ENCODE assay signal across 17 cellular contexts in genomic region chr12:40953076-40953475, GRCh38.
"Had no signal": no experiment of that assay in that cellular context is flagged by ENCODE, and none has a peak within 500 bp of the region (broad histone marks: within the 10 kb centered on the region; RNA-seq: fewer than 3 reads in every experiment).

No MANE protein-coding gene starts in this region.

- H3K36me3 Mint-ChIP-seq: activated naive CD8-positive, alpha-beta T cell treated with anti-CD3 and anti-CD28 coated beads for 36 hours; naive B cell; stimulated activated effector memory CD8-positive, alpha-beta T cell treated with anti-CD3 and anti-CD28 coated beads, Interleukin-12 subunit alpha, Interleukin-12 subunit beta, amount 100 ng/mL, for 72 hours had no signal

- DNase-seq: activated B cell treated with CpG ODN at 0.5 μM for 24 hours; activated CD4-positive, alpha-beta T cell treated with anti-CD3 and anti-CD28 coated beads, Interleukin-2, amount 10 ng/mL, durations not matched to agents 7 days and 5 days; activated naive CD8-positive, alpha-beta T cell treated with anti-CD3 and anti-CD28 coated beads for 36 hours; aorta; caudate nucleus; cortex of kidney; effector CD8-positive, alpha-beta T cell; mammary epithelial cell; naive B cell; pancreas; sigmoid colon; stimulated activated CD4-positive, alpha-beta T cell treated with anti-CD3 and anti-CD28 coated beads, Interleukin-12 subunit alpha, Interleukin-12 subunit beta, amount 100 ng/mL, for 4 hours; stimulated activated CD4-positive, alpha-beta T cell treated with anti-CD3 and anti-CD28 coated beads, Interleukin-2, amount 100 ng/mL, for 24 hours had no signal

- H3K36me3 ChIP-seq: pancreas, sigmoid colon, tibial nerve, vagina had no signal

- H3K27ac ChIP-seq: hepatocyte, pancreas, sigmoid colon, tibial nerve, vagina had no signal

- H3K27ac Mint-ChIP-seq: activated B cell treated with CpG ODN at 0.5 μM for 24 hours; activated CD4-positive, alpha-beta T cell treated with anti-CD3 and anti-CD28 coated beads, Interleukin-2, amount 10 ng/mL, durations not matched to agents 7 days and 5 days; activated naive CD8-positive, alpha-beta T cell treated with anti-CD3 and anti-CD28 coated beads for 36 hours; naive B cell; stimulated activated effector memory CD8-positive, alpha-beta T cell treated with anti-CD3 and anti-CD28 coated beads, Interleukin-12 subunit alpha, Interleukin-12 subunit beta, amount 100 ng/mL, for 72 hours had no signal

- H3K9me3 ChIP-seq: pancreas, sigmoid colon, tibial nerve, vagina had no signal

- H3K4me3 Mint-ChIP-seq: activated B cell treated with CpG ODN at 0.5 μM for 24 hours; activated CD4-positive, alpha-beta T cell treated with anti-CD3 and anti-CD28 coated beads, Interleukin-2, amount 10 ng/mL, durations not matched to agents 7 days and 5 days; activated naive CD8-positive, alpha-beta T cell treated with anti-CD3 and anti-CD28 coated beads for 36 hours; naive B cell; stimulated activated effector memory CD8-positive, alpha-beta T cell treated with anti-CD3 and anti-CD28 coated beads, Interleukin-12 subunit alpha, Interleukin-12 subunit beta, amount 100 ng/mL, for 72 hours had no signal

- H3K27me3 Mint-ChIP-seq: activated CD4-positive, alpha-beta T cell treated with anti-CD3 and anti-CD28 coated beads, Interleukin-2, amount 10 ng/mL, durations not matched to agents 7 days and 5 days had no signal

- H3K4me1 Mint-ChIP-seq: activated B cell treated with CpG ODN at 0.5 μM for 24 hours; activated CD4-positive, alpha-beta T cell treated with anti-CD3 and anti-CD28 coated beads, Interleukin-2, amount 10 ng/mL, durations not matched to agents 7 days and 5 days; activated naive CD8-positive, alpha-beta T cell treated with anti-CD3 and anti-CD28 coated beads for 36 hours; naive B cell; stimulated activated effector memory CD8-positive, alpha-beta T cell treated with anti-CD3 and anti-CD28 coated beads, Interleukin-12 subunit alpha, Interleukin-12 subunit beta, amount 100 ng/mL, for 72 hours had no signal

- H3K4me3 ChIP-seq: hepatocyte, pancreas, sigmoid colon, tibial nerve, vagina had no signal

- H3K9me3 Mint-ChIP-seq: activated B cell treated with CpG ODN at 0.5 μM for 24 hours; activated CD4-positive, alpha-beta T cell treated with anti-CD3 and anti-CD28 coated beads, Interleukin-2, amount 10 ng/mL, durations not matched to agents 7 days and 5 days; activated naive CD8-positive, alpha-beta T cell treated with anti-CD3 and anti-CD28 coated beads for 36 hours; naive B cell had no signal
